1 cellular context compared by ENCODE assay signal in genomic region chr2:159130302-159130701, GRCh38.
A peak's percentile ranks its signal among the peaks of the same experiment; 100 is the strongest.
TF ChIP-seq lines count a peak whose summit lies in the region.

No MANE protein-coding gene starts in this region.

TF ChIP-seq in K562, 482 proteins besides CTCF, POLR2A, EP300 and RAD21 (continued from another document):
- TF ChIP-seq MLLT1 (IDR thresholded peaks at IDR 0.05): peak in 1 of 2 experiments; percentile 97; a peak in 2 of 4 replicates
- TF ChIP-seq STAT5B (CRISPR knock-in tag; IDR thresholded peaks at IDR 0.05): no peak
- no peak for TF ChIP-seq HOMEZ (CRISPR knock-in tag; IDR thresholded peaks at IDR 0.05)
- TF ChIP-seq ELF1 (tag; IDR thresholded peaks at IDR 0.05): no peak
- TF ChIP-seq GTF2B (IDR thresholded peaks at IDR 0.05; ENCODE audit: extremely low read depth, insufficient read length): no peak
- TF ChIP-seq ZBTB2 (IDR thresholded peaks at IDR 0.05): peak; percentile 51; the same call in 1 of the 2 replicates
- no peak; the same call in 1 of the 2 replicates for TF ChIP-seq ZNF23 (CRISPR knock-in tag; IDR thresholded peaks at IDR 0.05)
- no peak for TF ChIP-seq TAF15 (IDR thresholded peaks at IDR 0.05; ENCODE audit: low read depth, low read length)
- TF ChIP-seq ZNF175 (CRISPR knock-in tag; IDR thresholded peaks at IDR 0.05; ENCODE audit: low read depth): no peak
- TF ChIP-seq ZBTB26 (CRISPR knock-in tag; IDR thresholded peaks at IDR 0.05): peak; percentile 88; the same call in 1 of the 2 replicates
- no peak for TF ChIP-seq SIN3B (IDR thresholded peaks at IDR 0.05; ENCODE audit: low read depth)
- TF ChIP-seq MTA2 (IDR thresholded peaks at IDR 0.05; ENCODE audit: low read depth): peak; percentile 87
- no peak for TF ChIP-seq E2F6 (IDR thresholded peaks at IDR 0.05; ENCODE audit: borderline replicate concordance in 1 of 2, extremely low read depth in 1 of 2, insufficient read depth in 1 of 2, insufficient read length in 1 of 2, low read depth in 1 of 2, low read length in 1 of 2, poor library complexity in 1 of 2, severe bottlenecking in 1 of 2)
- TF ChIP-seq KLF13 (tag; IDR thresholded peaks at IDR 0.05; ENCODE audit: borderline replicate concordance, low read depth): no peak
- no peak for TF ChIP-seq CBX5 (IDR thresholded peaks at IDR 0.05; ENCODE audit: borderline replicate concordance, low read depth)
- no peak for TF ChIP-seq TEAD2 (tag; IDR thresholded peaks at IDR 0.05)
- peak; percentile 60; the same call in 1 of the 2 replicates for TF ChIP-seq ARID3B (CRISPR knock-in tag; IDR thresholded peaks at IDR 0.05; ENCODE audit: borderline replicate concordance)
- TF ChIP-seq HMGXB4 (CRISPR knock-in tag; IDR thresholded peaks at IDR 0.05): no peak
- no peak for TF ChIP-seq GABPA (tag; conservative IDR thresholded peaks at IDR 0.05; ENCODE audit: low read depth)
- peak; percentile 83; the same call in 1 of the 2 replicates for TF ChIP-seq CTBP1 (IDR thresholded peaks at IDR 0.05; ENCODE audit: borderline replicate concordance)
- no peak for TF ChIP-seq SIRT6 (IDR thresholded peaks at IDR 0.05; ENCODE audit: low read depth, low read length)
- no peak for TF ChIP-seq SLC30A9 (CRISPR knock-in tag; IDR thresholded peaks at IDR 0.05)
